1 cellular context compared by ENCODE assay signal in the genomic region with DNA sequence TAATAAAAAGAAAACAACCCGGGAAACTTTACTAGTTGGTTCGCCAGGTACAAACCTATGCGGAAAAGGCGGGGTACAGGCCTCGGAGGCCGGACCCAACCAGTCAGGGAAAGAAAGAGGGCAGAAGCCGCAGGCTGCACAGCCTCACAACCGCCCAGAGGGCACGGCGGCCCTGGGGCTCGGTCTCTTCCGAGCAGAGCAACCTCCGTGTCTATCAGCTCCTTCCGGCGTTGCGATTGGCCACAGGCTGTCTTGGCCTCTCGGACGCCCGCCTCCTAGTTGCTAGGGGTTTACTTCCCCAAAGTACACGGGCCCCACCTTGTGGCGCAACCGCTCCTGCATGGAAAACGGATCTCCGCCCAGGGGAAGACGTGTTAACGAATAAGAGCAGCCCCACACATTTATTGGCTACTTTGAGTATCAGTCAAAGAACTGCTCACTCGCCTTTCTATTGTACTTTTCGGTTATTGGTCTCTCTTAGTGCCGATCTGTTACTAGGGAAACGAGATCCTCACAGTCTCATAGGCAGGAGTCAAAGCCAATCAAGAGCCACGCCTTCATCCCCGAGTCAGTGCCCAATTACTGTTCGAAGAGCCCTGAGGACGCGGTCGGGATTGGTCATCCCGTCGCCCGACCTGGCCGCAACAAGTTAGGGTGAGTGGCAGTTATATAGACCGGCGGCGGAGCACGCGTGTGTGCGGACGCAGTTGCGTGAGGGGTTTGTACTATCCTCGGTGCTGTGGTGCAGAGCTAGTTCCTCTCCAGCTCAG.
TF ChIP-seq lines count a peak whose summit lies in the region.

Gene G3BP1, plus strand, starts transcription at position 696 of the 770 bp plus-strand sequence. CDS start 14,667 bp downstream, outside the sequence.

TF ChIP-seq in HepG2, 621 proteins besides CTCF, POLR2A, EP300 and RAD21 (continued from another document and continues in another):
- TF ChIP-seq ZNF407 (CRISPR knock-in tag; IDR thresholded peaks at IDR 0.05; ENCODE audit: not compliant biosample characterization), result no peak
- TF ChIP-seq, protein P1, sequence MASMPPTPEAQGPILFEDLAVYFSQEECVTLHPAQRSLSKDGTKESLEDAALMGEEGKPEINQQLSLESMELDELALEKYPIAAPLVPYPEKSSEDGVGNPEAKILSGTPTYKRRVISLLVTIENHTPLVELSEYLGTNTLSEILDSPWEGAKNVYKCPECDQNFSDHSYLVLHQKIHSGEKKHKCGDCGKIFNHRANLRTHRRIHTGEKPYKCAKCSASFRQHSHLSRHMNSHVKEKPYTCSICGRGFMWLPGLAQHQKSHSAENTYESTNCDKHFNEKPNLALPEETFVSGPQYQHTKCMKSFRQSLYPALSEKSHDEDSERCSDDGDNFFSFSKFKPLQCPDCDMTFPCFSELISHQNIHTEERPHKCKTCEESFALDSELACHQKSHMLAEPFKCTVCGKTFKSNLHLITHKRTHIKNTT (CRISPR knock-in tag; IDR thresholded peaks at IDR 0.05), result no peak
- peak; percentile 75; the same call in 1 of the 2 replicates for TF ChIP-seq MEF2D (CRISPR knock-in tag; IDR thresholded peaks at IDR 0.05)
- no peak for TF ChIP-seq CCAR2 (optimal IDR thresholded peaks at IDR 0.05; ENCODE audit: low read depth, low read length)
- no peak for TF ChIP-seq NCOR1 (IDR thresholded peaks at IDR 0.05; ENCODE audit: borderline replicate concordance, low read length)
- peak; percentile 73; the same call in 1 of the 2 replicates for TF ChIP-seq ISX (CRISPR knock-in tag; conservative IDR thresholded peaks at IDR 0.05)
- TF ChIP-seq, protein P2, sequence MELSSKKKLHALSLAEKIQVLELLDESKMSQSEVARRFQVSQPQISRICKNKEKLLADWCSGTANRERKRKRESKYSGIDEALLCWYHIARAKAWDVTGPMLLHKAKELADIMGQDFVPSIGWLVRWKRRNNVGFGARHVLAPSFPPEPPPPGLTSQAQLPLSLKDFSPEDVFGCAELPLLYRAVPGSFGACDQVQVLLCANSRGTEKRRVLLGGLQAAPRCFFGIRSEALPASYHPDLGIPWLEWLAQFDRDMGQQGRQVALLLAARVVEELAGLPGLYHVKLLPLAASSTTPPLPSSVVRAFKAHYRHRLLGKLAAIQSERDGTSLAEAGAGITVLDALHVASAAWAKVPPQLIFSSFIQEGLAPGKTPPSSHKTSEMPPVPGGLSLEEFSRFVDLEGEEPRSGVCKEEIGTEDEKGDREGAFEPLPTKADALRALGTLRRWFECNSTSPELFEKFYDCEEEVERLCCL (CRISPR knock-in tag; IDR thresholded peaks at IDR 0.05; ENCODE audit: borderline replicate concordance), result no peak
- TF ChIP-seq ZNF569 (CRISPR knock-in tag; IDR thresholded peaks at IDR 0.05; ENCODE audit: borderline replicate concordance), result no peak
- TF ChIP-seq DMTF1 (CRISPR knock-in tag; IDR thresholded peaks at IDR 0.05), result no peak
- TF ChIP-seq ZNF7 (CRISPR knock-in tag; IDR thresholded peaks at IDR 0.05), result no peak
- TF ChIP-seq ZFP90 (CRISPR knock-in tag; IDR thresholded peaks at IDR 0.05; ENCODE audit: borderline replicate concordance), result peak; percentile 69; the same call in 1 of the 2 replicates
- no peak for TF ChIP-seq SSRP1 (CRISPR knock-in tag; IDR thresholded peaks at IDR 0.05)
- TF ChIP-seq, protein P3, sequence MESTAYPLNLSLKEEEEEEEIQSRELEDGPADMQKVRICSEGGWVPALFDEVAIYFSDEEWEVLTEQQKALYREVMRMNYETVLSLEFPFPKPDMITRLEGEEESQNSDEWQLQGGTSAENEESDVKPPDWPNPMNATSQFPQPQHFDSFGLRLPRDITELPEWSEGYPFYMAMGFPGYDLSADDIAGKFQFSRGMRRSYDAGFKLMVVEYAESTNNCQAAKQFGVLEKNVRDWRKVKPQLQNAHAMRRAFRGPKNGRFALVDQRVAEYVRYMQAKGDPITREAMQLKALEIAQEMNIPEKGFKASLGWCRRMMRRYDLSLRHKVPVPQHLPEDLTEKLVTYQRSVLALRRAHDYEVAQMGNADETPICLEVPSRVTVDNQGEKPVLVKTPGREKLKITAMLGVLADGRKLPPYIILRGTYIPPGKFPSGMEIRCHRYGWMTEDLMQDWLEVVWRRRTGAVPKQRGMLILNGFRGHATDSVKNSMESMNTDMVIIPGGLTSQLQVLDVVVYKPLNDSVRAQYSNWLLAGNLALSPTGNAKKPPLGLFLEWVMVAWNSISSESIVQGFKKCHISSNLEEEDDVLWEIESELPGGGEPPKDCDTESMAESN (CRISPR knock-in tag; conservative IDR thresholded peaks at IDR 0.05), result peak; percentile 95
- no peak for TF ChIP-seq SMARCC2 (IDR thresholded peaks at IDR 0.05)
- TF ChIP-seq DZIP1 (CRISPR knock-in tag; IDR thresholded peaks at IDR 0.05), result no peak
- no peak; the same call in 1 of the 2 replicates for TF ChIP-seq MYNN (CRISPR knock-in tag; IDR thresholded peaks at IDR 0.05; ENCODE audit: low read depth)
- no peak for TF ChIP-seq ARHGAP35 (CRISPR knock-in tag; IDR thresholded peaks at IDR 0.05; ENCODE audit: borderline replicate concordance)
- TF ChIP-seq EEA1 (CRISPR knock-in tag; IDR thresholded peaks at IDR 0.05; ENCODE audit: borderline replicate concordance), result no peak
- no peak for TF ChIP-seq ZFP41 (CRISPR knock-in tag; IDR thresholded peaks at IDR 0.05; ENCODE audit: borderline replicate concordance)
- no peak for TF ChIP-seq ZFAT (CRISPR knock-in tag; conservative IDR thresholded peaks at IDR 0.05)
- TF ChIP-seq ZKSCAN1 (IDR thresholded peaks at IDR 0.05; ENCODE audit: low read length), result no peak
- no peak for TF ChIP-seq JUND (CRISPR knock-in tag; IDR thresholded peaks at IDR 0.05)
- peak; percentile 70 for TF ChIP-seq IRF2 (CRISPR knock-in tag; IDR thresholded peaks at IDR 0.05)
- TF ChIP-seq, protein P4, sequence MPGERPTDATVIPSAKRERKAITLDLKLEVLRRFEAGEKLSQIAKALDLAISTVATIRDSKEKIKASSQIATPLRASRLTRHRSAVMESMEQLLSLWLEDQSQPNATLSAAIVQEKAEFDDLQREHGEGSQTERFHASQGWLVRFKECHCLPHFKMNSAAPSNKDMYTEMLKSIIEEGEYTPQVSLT (CRISPR knock-in tag; IDR thresholded peaks at IDR 0.05; ENCODE audit: borderline replicate concordance, low read depth), result no peak
- no peak for TF ChIP-seq DDIT3 (CRISPR knock-in tag; IDR thresholded peaks at IDR 0.05)
- TF ChIP-seq ISL2 (CRISPR knock-in tag; IDR thresholded peaks at IDR 0.05), result peak; percentile 77
- TF ChIP-seq ZNF878 (CRISPR knock-in tag; IDR thresholded peaks at IDR 0.05), result no peak
- no peak; the same call in 1 of the 2 replicates for TF ChIP-seq ZNF761 (CRISPR knock-in tag; conservative IDR thresholded peaks at IDR 0.05)
- TF ChIP-seq ZMYM2 (CRISPR knock-in tag; IDR thresholded peaks at IDR 0.05), result no peak
- no peak for TF ChIP-seq ZNF432 (CRISPR knock-in tag; IDR thresholded peaks at IDR 0.05; ENCODE audit: borderline replicate concordance)
- peak; percentile 77; the same call in 1 of the 2 replicates for TF ChIP-seq HOXD1 (CRISPR knock-in tag; IDR thresholded peaks at IDR 0.05)
- 0 out of 2 replicates have a peak, but pooled peaks have one; percentile 16 for TF ChIP-seq FOXO1 (CRISPR knock-in tag; IDR thresholded peaks at IDR 0.05)
- no peak for TF ChIP-seq SP1 (IDR thresholded peaks at IDR 0.05)
- peak; percentile 90 for TF ChIP-seq SP1 (CRISPR knock-in tag; IDR thresholded peaks at IDR 0.05)
- TF ChIP-seq, protein P5, sequence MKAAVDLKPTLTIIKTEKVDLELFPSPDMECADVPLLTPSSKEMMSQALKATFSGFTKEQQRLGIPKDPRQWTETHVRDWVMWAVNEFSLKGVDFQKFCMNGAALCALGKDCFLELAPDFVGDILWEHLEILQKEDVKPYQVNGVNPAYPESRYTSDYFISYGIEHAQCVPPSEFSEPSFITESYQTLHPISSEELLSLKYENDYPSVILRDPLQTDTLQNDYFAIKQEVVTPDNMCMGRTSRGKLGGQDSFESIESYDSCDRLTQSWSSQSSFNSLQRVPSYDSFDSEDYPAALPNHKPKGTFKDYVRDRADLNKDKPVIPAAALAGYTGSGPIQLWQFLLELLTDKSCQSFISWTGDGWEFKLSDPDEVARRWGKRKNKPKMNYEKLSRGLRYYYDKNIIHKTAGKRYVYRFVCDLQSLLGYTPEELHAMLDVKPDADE (CRISPR knock-in tag; IDR thresholded peaks at IDR 0.05), result no peak; the same call in 1 of the 2 replicates
- no peak for TF ChIP-seq FOXP1 (IDR thresholded peaks at IDR 0.05)
- peak; percentile 27; the same call in 1 of the 2 replicates for TF ChIP-seq FOXP1 (CRISPR knock-in tag; IDR thresholded peaks at IDR 0.05)
